Comparison of ENCODE assay signal across 21 cellular contexts in genomic region chr9:125594211-125594610, GRCh38.
"Had no signal": no experiment of that assay in that cellular context is flagged by ENCODE, and none has a peak within 500 bp of the region (broad histone marks: within the 10 kb centered on the region; RNA-seq: fewer than 3 reads in every experiment).

No MANE protein-coding gene starts in this region.

- H3K27ac ChIP-seq: gastrocnemius medialis, heart left ventricle, right atrium auricular region, skin epidermis, tibial nerve had no signal

- H3K36me3 ChIP-seq: gastrocnemius medialis, heart left ventricle, right atrium auricular region, tibial nerve had no signal

- H3K27me3 ChIP-seq: gastrocnemius medialis, heart left ventricle, right atrium auricular region, tibial nerve had no signal

- H3K9me3 ChIP-seq: gastrocnemius medialis, heart left ventricle, right atrium auricular region, tibial nerve had no signal

- H3K9me3 Mint-ChIP-seq: activated B cell treated with CpG ODN at 0.5 μM for 24 hours; brain; central memory CD8-positive, alpha-beta T cell; natural killer cell; T-helper 1 cell treated with Interleukin-12 subunit alpha and Interleukin-12 subunit beta and Interleukin-4 antibody, amounts not matched to agents 30 μg/mL and 1 μg/mL, for 36 hours had no signal

- H3K4me3 ChIP-seq: gastrocnemius medialis, heart left ventricle, lung, right atrium auricular region, skin epidermis, tibial nerve had no signal

- H3K27me3 Mint-ChIP-seq: activated B cell treated with CpG ODN at 0.5 μM for 24 hours; activated naive CD8-positive, alpha-beta T cell; brain; central memory CD8-positive, alpha-beta T cell had no signal

- H3K4me1 ChIP-seq: gastrocnemius medialis, right atrium auricular region had no signal

- H3K4me3 Mint-ChIP-seq: activated B cell treated with CpG ODN at 0.5 μM for 24 hours; activated CD8-positive, alpha-beta T cell treated with anti-CD3 and anti-CD28 coated beads, Interleukin-2, amount 10 ng/mL, durations not matched to agents 7 days and 5 days; activated naive CD8-positive, alpha-beta T cell; brain; central memory CD8-positive, alpha-beta T cell; natural killer cell; T-helper 1 cell treated with Interleukin-12 subunit alpha and Interleukin-12 subunit beta and Interleukin-4 antibody, amounts not matched to agents 30 μg/mL and 1 μg/mL, for 36 hours had no signal

- ATAC-seq: activated CD8-positive, alpha-beta T cell treated with anti-CD3 and anti-CD28 coated beads, Interleukin-2, amount 10 ng/mL, durations not matched to agents 7 days and 5 days; gastrocnemius medialis; heart left ventricle; natural killer cell had no signal

- H3K27ac Mint-ChIP-seq: activated B cell treated with CpG ODN at 0.5 μM for 24 hours; activated CD8-positive, alpha-beta T cell treated with anti-CD3 and anti-CD28 coated beads, Interleukin-2, amount 10 ng/mL, durations not matched to agents 7 days and 5 days; T-helper 1 cell treated with Interleukin-12 subunit alpha and Interleukin-12 subunit beta and Interleukin-4 antibody, amounts not matched to agents 30 μg/mL and 1 μg/mL, for 36 hours had no signal

- DNase-seq: activated B cell treated with CpG ODN at 0.5 μM for 24 hours; activated CD4-positive, alpha-beta T cell treated with anti-CD3 and anti-CD28 coated beads for 48 hours; activated CD8-positive, alpha-beta memory T cell treated with anti-CD3 and anti-CD28 coated beads, Interleukin-2, amount 50 U/mL, for 4 hours; activated CD8-positive, alpha-beta T cell treated with anti-CD3 and anti-CD28 coated beads, Interleukin-2, amount 10 ng/mL, durations not matched to agents 7 days and 5 days; activated gamma-delta T cell treated with Interleukin-2 at 50 U/mL for 16 hours; activated T-cell treated with anti-CD3 and anti-CD28 coated beads, Interleukin-2, amount 50 U/mL, for 48 hours; gastrocnemius medialis; heart left ventricle; natural killer cell; posterior cingulate gyrus; stimulated activated CD4-positive, alpha-beta T cell treated with anti-CD3 and anti-CD28 coated beads, Interleukin-4, amount 100 ng/mL, for 24 hours; stimulated activated naive CD4-positive, alpha-beta T cell treated with Interleukin-2 at 50 U/mL for 16 hours; substantia nigra had no signal

- H3K36me3 Mint-ChIP-seq: natural killer cell had no signal
